ENCODE assay signal across 29 cellular contexts in the genomic region with DNA sequence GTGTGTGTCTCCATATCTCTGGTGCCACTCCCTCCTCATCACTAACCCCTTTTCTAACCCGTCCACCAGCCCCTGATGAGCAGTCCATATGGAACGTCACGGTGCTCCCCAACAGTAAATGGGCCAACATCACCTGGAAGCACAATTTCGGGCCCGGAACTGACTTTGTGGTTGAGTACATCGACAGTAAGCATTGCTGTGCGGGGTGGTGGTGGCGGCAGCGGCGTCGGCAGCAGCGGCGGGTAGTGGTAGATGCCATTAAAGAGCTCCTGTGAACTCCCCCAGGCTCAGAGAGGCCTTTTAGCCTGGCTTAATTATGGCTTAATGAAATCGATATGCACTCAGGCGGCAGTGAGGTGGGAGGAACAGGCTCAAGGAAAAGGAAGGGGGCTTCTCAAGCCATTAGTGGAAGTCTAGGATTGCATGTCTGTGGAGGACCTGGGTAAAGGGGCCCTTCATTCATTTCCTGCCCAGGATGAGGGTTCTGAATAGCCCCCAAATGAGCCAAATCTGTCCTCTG. TPM values are rescaled to one million over a fixed set of nuclear protein-coding genes. Genes with fewer than 3 reads are reported as not detected.
DNase-seq lines count a peak whose midpoint lies in the region; ATAC-seq, FAIRE-seq and TF ChIP-seq lines count a peak whose summit lies in the region.
"Had no signal": no experiment of that assay in that cellular context is flagged by ENCODE, and none has a peak within 500 bp of the region (broad histone marks: within the 10 kb centered on the region; RNA-seq: fewer than 3 reads in every experiment).

No MANE protein-coding gene starts in this region.

- H3K9me3 Mint-ChIP-seq in astrocyte (ENCODE audit: unreplicated experiment) (peaks cover 2% of the 10 kb centered on the region), glutamatergic neuron (ENCODE audit: unreplicated experiment) (peaks cover 9% of the 10 kb centered on the region)
- H3K9me3 Mint-ChIP-seq: CD4-positive, alpha-beta T cell; GM23338; HFFc6; IgD-negative memory B cell; T-cell had no signal

- no peak overlapping the region for H2AFZ ChIP-seq in astrocyte (ENCODE audit: low read depth, low read length)
- H2AFZ ChIP-seq: GM23338, PC-9 had no signal

- no peaks in the 10 kb centered on the region for H4K20me1 ChIP-seq in astrocyte (ENCODE audit: insufficient read depth, low read length)
- H4K20me1 ChIP-seq: BLaER1 treated with 17β-estradiol and CSF1 and Interleukin-3, amounts not matched to agents 10 nM and 100 nM had no signal

- H3K9me3 ChIP-seq in astrocyte (ENCODE audit: insufficient read depth, low read depth, low read length) = no peaks in the 10 kb centered on the region
- H3K9me3 ChIP-seq: A549; BLaER1 treated with 17β-estradiol and CSF1 and Interleukin-3, amounts not matched to agents 10 nM and 100 nM; HAP-1; SJSA1 had no signal

- DNase-seq in NCI-H524 treated with DMSO at 0.1 percent for 48 hours (lab: John Stamatoyannopoulos, UW) (peak; percentile 65), astrocyte (ENCODE audit: low read depth) (no peak), glutamatergic neuron (no peak), NCI-H1092 treated with DMSO at 0.1 percent for 48 hours (lab: John Stamatoyannopoulos, UW) (no peak), NCI-H2107 (lab: John Stamatoyannopoulos, UW) (no peak), foreskin keratinocyte (no peak), NCI-H1417 treated with DMSO at 0.1 percent for 48 hours (lab: John Stamatoyannopoulos, UW) (no peak)
- DNase-seq: AML-193; CD4-positive, alpha-beta T cell; HFFc6; NCI-H1048; NCI-H1436 treated with DMSO at 0.1 percent for 48 hours; NCI-H1930; NCI-H2171; NCI-H345; NCI-H510A treated with DMSO at 0.1 percent for 48 hours; NCI-H774; PC-9; Right ventricle myocardium superior; RPMI8226; T-cell had no signal

- H3K4me1 Mint-ChIP-seq in astrocyte (ENCODE audit: low read depth, unreplicated experiment) (peaks cover 17% of the 10 kb centered on the region), glutamatergic neuron (ENCODE audit: low read depth, unreplicated experiment) (peaks cover 37% of the 10 kb centered on the region)
- H3K4me1 Mint-ChIP-seq: IgD-negative memory B cell, T-cell had no signal

- no peak overlapping the region for H3K4me2 ChIP-seq in astrocyte (ENCODE audit: low read length)
- H3K4me2 ChIP-seq: A549; BLaER1 treated with 17β-estradiol and CSF1 and Interleukin-3, amounts not matched to agents 10 nM and 100 nM; GM23338; PC-9 had no signal

- H3K36me3 Mint-ChIP-seq in astrocyte (ENCODE audit: low read depth, unreplicated experiment) = peaks cover 16% of the 10 kb centered on the region
- H3K36me3 Mint-ChIP-seq in glutamatergic neuron (ENCODE audit: unreplicated experiment) = peaks cover 10% of the 10 kb centered on the region
- H3K36me3 Mint-ChIP-seq: T-cell had no signal

- H3K27me3 ChIP-seq in astrocyte (ENCODE audit: insufficient read depth, low read length) (no peaks in the 10 kb centered on the region), foreskin keratinocyte (peaks cover 75% of the 10 kb centered on the region)
- H3K27me3 ChIP-seq: BLaER1 treated with 17β-estradiol and CSF1 and Interleukin-3, amounts not matched to agents 10 nM and 100 nM had no signal

- H3K4me1 ChIP-seq in astrocyte (ENCODE audit: insufficient read depth, low read length) = peaks cover 5% of the 10 kb centered on the region
- H3K4me1 ChIP-seq in foreskin keratinocyte = no peaks in the 10 kb centered on the region
- H3K4me1 ChIP-seq: A549, HAP-1, SJSA1 had no signal

- H3K4me3 Mint-ChIP-seq in astrocyte (ENCODE audit: unreplicated experiment) (no peak overlapping the region), glutamatergic neuron (ENCODE audit: unreplicated experiment) (peak overlapping the region; percentile 17)
- H3K4me3 Mint-ChIP-seq: CD4-positive, alpha-beta T cell; GM23338; HFFc6; IgD-negative memory B cell; T-cell had no signal

- peaks cover 45% of the 10 kb centered on the region for H3K27me3 Mint-ChIP-seq in astrocyte (ENCODE audit: low read depth, unreplicated experiment)
- peaks cover 8% of the 10 kb centered on the region for H3K27me3 Mint-ChIP-seq in glutamatergic neuron (ENCODE audit: unreplicated experiment)
- H3K27me3 Mint-ChIP-seq: CD4-positive, alpha-beta T cell had no signal

- no peak for ATAC-seq in foreskin keratinocyte
- ATAC-seq: A549, GM12878, GM23338, T-cell had no signal

- H3K79me2 ChIP-seq in astrocyte (ENCODE audit: insufficient read depth, low read length) = no peaks in the 10 kb centered on the region

- TF ChIP-seq CTCF in astrocyte (IDR thresholded peaks at IDR 0.05; ENCODE audit: insufficient read depth, low read depth, low read length) (no peak), glutamatergic neuron (IDR thresholded peaks at IDR 0.05; ENCODE audit: partially characterized antibody, unreplicated experiment) (no peak), foreskin keratinocyte (conservative IDR thresholded peaks at IDR 0.05) (no peak)

- no peak overlapping the region for H3K9ac ChIP-seq in astrocyte (ENCODE audit: low read length)
- H3K9ac ChIP-seq: BLaER1 treated with 17β-estradiol and CSF1 and Interleukin-3, amounts not matched to agents 10 nM and 100 nM had no signal

- H3K27ac ChIP-seq in astrocyte (ENCODE audit: low read depth, low read length) = no peak overlapping the region
- no peak overlapping the region for H3K27ac ChIP-seq in foreskin keratinocyte
- H3K27ac ChIP-seq: A549; BLaER1 treated with 17β-estradiol and CSF1 and Interleukin-3, amounts not matched to agents 10 nM and 100 nM; PC-9; SJSA1 had no signal

- H3K27ac Mint-ChIP-seq in astrocyte (ENCODE audit: unreplicated experiment) = peak overlapping the region; percentile 67
- peak overlapping the region; percentile 24 for H3K27ac Mint-ChIP-seq in glutamatergic neuron (ENCODE audit: unreplicated experiment)
- H3K27ac Mint-ChIP-seq: CD4-positive, alpha-beta T cell; GM23338; HFFc6; T-cell had no signal

- no peak for FAIRE-seq in astrocyte (lab: Jason Lieb, UNC)
- FAIRE-seq: A549, G401.6, GM12878 had no signal

- no peak overlapping the region for H3K4me3 ChIP-seq in astrocyte (ENCODE audit: insufficient read depth, low read depth, low read length)
- H3K4me3 ChIP-seq: A549; BLaER1 treated with 17β-estradiol and CSF1 and Interleukin-3, amounts not matched to agents 10 nM and 100 nM; GM12878; GM23338; HAP-1; PC-9; SJSA1 had no signal

- no peaks in the 10 kb centered on the region for H3K36me3 ChIP-seq in astrocyte (ENCODE audit: insufficient read depth, low read length)
- H3K36me3 ChIP-seq: BLaER1 treated with 17β-estradiol and CSF1 and Interleukin-3, amounts not matched to agents 10 nM and 100 nM; HAP-1; SJSA1 had no signal

RNA-seq across cellular contexts. Expression of a gene that starts 41.9 kb away (rescaled TPM):
- total RNA-seq in astrocyte (0.07 and 0.23 TPM in 2 replicates), glutamatergic neuron (ENCODE audit: unreplicated experiment) (208 TPM), foreskin keratinocyte (not detected in 2 replicates)
- not detected in 2 replicates for polyA plus RNA-seq in foreskin keratinocyte
- total RNA-seq: CD4-positive, alpha-beta T cell; GM12878; HFFc6; PC-9; SJSA1; T-cell had no signal
- polyA plus RNA-seq: A549, IgD-negative memory B cell had no signal

Comparison
In these comparisons a context has a peak if more than half of its experiments do, and no peak if none do; other contexts are left out.
1. RNA of a gene that starts 41.9 kb away (total RNA-seq): 208 TPM in glutamatergic neuron (single experiment); 0.07 to 0.23 TPM in astrocyte and not detected in foreskin keratinocyte; every median in the first group is over 100 times any median in the second.